Comparison of ENCODE assay signal across 8 cellular contexts in the genomic region with DNA sequence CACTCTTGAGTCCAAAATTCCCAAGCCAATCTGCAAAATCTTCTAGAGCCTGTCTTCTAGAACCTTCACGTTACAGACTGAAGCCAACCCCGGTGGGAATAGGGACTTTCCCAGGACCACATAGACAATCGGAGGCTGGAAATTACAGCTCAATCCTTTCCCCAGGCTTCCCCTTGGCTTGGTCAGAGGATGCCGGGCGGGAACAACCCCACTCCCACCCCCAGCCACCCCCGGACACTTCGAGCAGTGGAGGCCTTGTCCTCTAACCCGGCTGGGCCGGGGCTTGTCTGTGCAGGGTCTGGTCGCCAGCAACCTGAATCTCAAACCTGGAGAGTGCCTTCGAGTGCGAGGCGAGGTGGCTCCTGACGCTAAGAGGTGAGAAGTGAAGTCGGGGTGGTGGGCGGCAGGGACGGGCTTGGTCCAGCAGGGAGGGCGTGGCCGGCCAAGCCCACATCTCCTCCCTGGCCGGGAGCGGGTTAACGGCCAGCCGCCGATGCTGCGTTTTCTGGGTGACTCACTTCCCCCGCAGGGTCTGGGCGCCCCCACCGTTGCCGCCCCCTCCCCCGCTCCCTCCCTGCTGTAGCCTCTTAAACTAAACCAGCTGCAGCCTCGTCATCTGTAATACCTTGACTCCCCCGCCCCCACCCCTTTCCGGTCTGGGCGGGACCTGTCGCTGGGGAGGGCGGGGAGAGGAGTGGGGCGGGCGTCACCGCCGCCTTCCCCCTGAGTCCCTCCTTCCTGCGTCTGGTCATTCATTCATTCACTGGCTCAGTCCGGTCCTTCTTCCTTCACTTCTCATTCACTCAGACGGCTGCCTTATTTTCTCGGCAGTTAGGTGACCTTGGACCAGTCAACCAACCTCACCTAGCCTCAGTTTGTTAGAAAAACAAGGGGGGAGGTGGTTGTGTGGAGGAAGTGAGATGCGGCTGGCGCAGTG. TPM values are rescaled to one million over a fixed set of nuclear protein-coding genes. Genes with fewer than 3 reads are reported as not detected.
A peak's percentile ranks its signal among the peaks of the same experiment; 100 is the strongest.
DNase-seq lines count a peak whose midpoint lies in the region; ATAC-seq and TF ChIP-seq lines count a peak whose summit lies in the region.

No MANE protein-coding gene starts in this region.

- peaks cover 12% of the 10 kb centered on the region for H4K20me1 ChIP-seq in hepatocyte (ENCODE audit: insufficient read depth, poor library complexity, severe bottlenecking)

- peak overlapping the region; percentile 99 for H3K27ac Mint-ChIP-seq in T-helper 1 cell treated with Interleukin-12 subunit alpha and Interleukin-12 subunit beta and Interleukin-4 antibody, amounts not matched to agents 30 μg/mL and 1 μg/mL, for 36 hours

- H3K4me3 Mint-ChIP-seq in T-helper 1 cell treated with Interleukin-12 subunit alpha and Interleukin-12 subunit beta and Interleukin-4 antibody, amounts not matched to agents 30 μg/mL and 1 μg/mL, for 36 hours, result peak overlapping the region; percentile 93

- H3K4me3 ChIP-seq in hepatocyte (peak overlapping the region; percentile 24), retinal pigment epithelial cell (ENCODE audit: low read length) (peak overlapping the region; percentile 52)

- peaks cover 43% of the 10 kb centered on the region for H3K4me1 Mint-ChIP-seq in T-helper 1 cell treated with Interleukin-12 subunit alpha and Interleukin-12 subunit beta and Interleukin-4 antibody, amounts not matched to agents 30 μg/mL and 1 μg/mL, for 36 hours (ENCODE audit: low read depth)

- H3K27me3 ChIP-seq in hepatocyte, result no peaks in the 10 kb centered on the region

- H3K79me2 ChIP-seq in hepatocyte, result peaks cover 12% of the 10 kb centered on the region

- H2AFZ ChIP-seq in hepatocyte, result no peak overlapping the region

- H3K36me3 ChIP-seq in hepatocyte (replicated peaks; ENCODE audit: insufficient read depth, low read depth), result no peaks in the 10 kb centered on the region

- peaks cover 19% of the 10 kb centered on the region for H3K36me3 Mint-ChIP-seq in T-helper 1 cell treated with Interleukin-12 subunit alpha and Interleukin-12 subunit beta and Interleukin-4 antibody, amounts not matched to agents 30 μg/mL and 1 μg/mL, for 36 hours (ENCODE audit: low read depth)

- ATAC-seq in GM21737 (IDR thresholded peaks at IDR 0.05; ENCODE audit: unreplicated experiment) (peak; percentile 43), HG02870 (IDR thresholded peaks at IDR 0.05; ENCODE audit: unreplicated experiment) (no peak)

- TF ChIP-seq CTCF in hepatocyte (IDR thresholded peaks at IDR 0.05; ENCODE audit: poor library complexity) (no peak), retinal pigment epithelial cell (conservative IDR thresholded peaks at IDR 0.05; ENCODE audit: low read depth, low read length) (no peak)

- DNase-seq in DMS153 (lab: John Stamatoyannopoulos, UW) (peak; percentile 63), M059J (ENCODE audit: low read depth) (peak; percentile 93), amniotic stem cell (lab: John Stamatoyannopoulos, UW) (peak; percentile 96), hepatocyte (ENCODE audit: low spot score) (peak; percentile 96), retinal pigment epithelial cell (ENCODE audit: low read depth) (peak; percentile 81)

- H3K9me3 Mint-ChIP-seq in T-helper 1 cell treated with Interleukin-12 subunit alpha and Interleukin-12 subunit beta and Interleukin-4 antibody, amounts not matched to agents 30 μg/mL and 1 μg/mL, for 36 hours, result no peaks in the 10 kb centered on the region

- H3K27ac ChIP-seq in hepatocyte, result peak overlapping the region; percentile 88

- H3K4me1 ChIP-seq in hepatocyte (ENCODE audit: insufficient read depth), result peaks cover 10% of the 10 kb centered on the region

- H3K4me2 ChIP-seq in hepatocyte, result peak overlapping the region; percentile 83

- 7% methylated on average over 33 of the region's 46 CpGs for WGBS in hepatocyte (ENCODE audit: low lambda C conversion rate, missing lambda C conversion rate)

- H3K27me3 Mint-ChIP-seq in T-helper 1 cell treated with Interleukin-12 subunit alpha and Interleukin-12 subunit beta and Interleukin-4 antibody, amounts not matched to agents 30 μg/mL and 1 μg/mL, for 36 hours (ENCODE audit: low read depth), result no peaks in the 10 kb centered on the region

- no peaks in the 10 kb centered on the region for H3K9me3 ChIP-seq in hepatocyte (ENCODE audit: low read depth)

- no peaks in the 10 kb centered on the region for H3K9me2 ChIP-seq in hepatocyte (replicated peaks; ENCODE audit: insufficient read depth)

RNA-seq across cellular contexts. Expression of gene LGALS1, which starts 1.5 kb away (rescaled TPM):
- total RNA-seq in M059J (2014; rRNA removed; shearing (Covaris generic)), result 2,501 and 2,563 TPM in 2 replicates
- total RNA-seq in hepatocyte, result 780 and 875 TPM in 2 replicates
- polyA plus RNA-seq in hepatocyte, result 565 and 568 TPM in 2 replicates

RNA-seq across cellular contexts. Expression of gene NOL12, which starts 9.2 kb away (rescaled TPM):
- 20.6 and 25.9 TPM in 2 replicates for total RNA-seq in M059J (2014; rRNA removed; shearing (Covaris generic))
- 11.4 and 22.6 TPM in 2 replicates for total RNA-seq in hepatocyte
- polyA plus RNA-seq in hepatocyte, result 27.6 and 31.9 TPM in 2 replicates

RNA-seq across cellular contexts. Expression of gene PDXP, which starts 18.4 kb away (rescaled TPM):
- 29.8 and 32.6 TPM in 2 replicates for total RNA-seq in M059J (2014; rRNA removed; shearing (Covaris generic))
- total RNA-seq in hepatocyte, result 15.0 and 18.3 TPM in 2 replicates
- polyA plus RNA-seq in hepatocyte, result 25.0 and 27.6 TPM in 2 replicates

RNA-seq across cellular contexts. Expression of gene TRIOBP, which starts 19.9 kb away (rescaled TPM):
- 42.5 and 68.1 TPM in 2 replicates for total RNA-seq in M059J (2014; rRNA removed; shearing (Covaris generic))
- total RNA-seq in hepatocyte, result 51.2 and 57.2 TPM in 2 replicates
- polyA plus RNA-seq in hepatocyte, result 96.1 and 97.4 TPM in 2 replicates

RNA-seq across cellular contexts. Expression of gene SH3BP1, which starts 37.5 kb away (rescaled TPM):
- total RNA-seq in M059J (2014; rRNA removed; shearing (Covaris generic)), result 0.86 and 1.5 TPM in 2 replicates
- 6.4 and 14.0 TPM in 2 replicates for total RNA-seq in hepatocyte
- polyA plus RNA-seq in hepatocyte, result 12.3 and 21.6 TPM in 2 replicates
